ENCODE assay signal across 8 cellular contexts in genomic region chr17:82338858-82339633, GRCh38. TPM values are rescaled to one million over a fixed set of nuclear protein-coding genes. Genes with fewer than 3 reads are reported as not detected.
DNase-seq lines count a peak whose midpoint lies in the region; ATAC-seq and TF ChIP-seq lines count a peak whose summit lies in the region.

No MANE protein-coding gene starts in this region.

- no peak for TF ChIP-seq POLR2A in Peyer's patch (IDR thresholded peaks at IDR 0.05)

- no peaks in the 10 kb centered on the region for H3K79me2 ChIP-seq in fibroblast of lung (ENCODE audit: control insufficient read depth, insufficient read depth, low read length)

- peak overlapping the region in 2 of 4 donors; percentile 47 to 51 for H3K4me3 ChIP-seq in Peyer's patch
- peak overlapping the region in 1 of 4 experiments; percentile 38 for H3K4me3 ChIP-seq in fibroblast of lung (replicated peaks in 1 of 4; ENCODE audit: control extremely low read depth in 1 of 4, insufficient read depth in 1 of 4, low read depth in 3 of 4, low read length in 4 of 4)
- peak overlapping the region; percentile 53 for H3K4me3 ChIP-seq in rectal smooth muscle tissue (ENCODE audit: low read length)

- no peaks in the 10 kb centered on the region for H3K27me3 ChIP-seq in Peyer's patch
- H3K27me3 ChIP-seq in fibroblast of lung (ENCODE audit: control insufficient read depth, insufficient read depth, low read length), result no peaks in the 10 kb centered on the region
- H3K27me3 ChIP-seq in rectal smooth muscle tissue (ENCODE audit: control insufficient read depth, insufficient read depth, low read length), result no peaks in the 10 kb centered on the region

- H3K36me3 ChIP-seq in Peyer's patch (no peaks in the 10 kb centered on the region), fibroblast of lung (ENCODE audit: control insufficient read depth, insufficient read depth, low read length) (no peaks in the 10 kb centered on the region), rectal smooth muscle tissue (ENCODE audit: control insufficient read depth, insufficient read depth, low read length) (no peaks in the 10 kb centered on the region)

- H3K27ac ChIP-seq in Peyer's patch (peak overlapping the region in 3 of 4 donors; percentile 37 to 78 (median 67)), fibroblast of lung (ENCODE audit: insufficient read depth, low read length) (peak overlapping the region; percentile 41), rectal smooth muscle tissue (ENCODE audit: low read depth, low read length) (peak overlapping the region; percentile 86)

- H3K4me1 ChIP-seq in Peyer's patch, result peaks cover 0 to 33% (median 7%) of the 10 kb centered on the region in 4 donors
- peaks cover 16% of the 10 kb centered on the region for H3K4me1 ChIP-seq in fibroblast of lung (ENCODE audit: control insufficient read depth, extremely low read depth, insufficient read depth, low read length)
- peaks cover 15% of the 10 kb centered on the region for H3K4me1 ChIP-seq in rectal smooth muscle tissue (ENCODE audit: control insufficient read depth, insufficient read depth, low read length)

- no peak overlapping the region for H3K9ac ChIP-seq in fibroblast of lung (ENCODE audit: insufficient read depth, low read length)
- H3K9ac ChIP-seq in rectal smooth muscle tissue (ENCODE audit: low read length), result peak overlapping the region; percentile 60

- ATAC-seq in HG02973 (IDR thresholded peaks at IDR 0.05; ENCODE audit: unreplicated experiment), result no peak
- no peak for ATAC-seq in HG02610 (IDR thresholded peaks at IDR 0.05; ENCODE audit: unreplicated experiment)

- H3K4me2 ChIP-seq in fibroblast of lung (ENCODE audit: extremely low read depth, insufficient read depth, low read length), result peak overlapping the region; percentile 72

- intact Hi-C loops in posterior vena cava (cut with DNase I), result no loop called here

- peak overlapping the region; percentile 52 for H2AFZ ChIP-seq in fibroblast of lung (ENCODE audit: low read length)

- TF ChIP-seq CTCF in Peyer's patch (IDR thresholded peaks at IDR 0.05), result no peak
- TF ChIP-seq CTCF in fibroblast of lung (conservative IDR thresholded peaks at IDR 0.05 in 1 of 2, IDR thresholded peaks at IDR 0.05 in 1 of 2; ENCODE audit: low read depth in 1 of 2, low read length in 2 of 2), result no peak

- DNase-seq in ELR (ENCODE audit: low read depth) (peak; percentile 90), Peyer's patch (peak in 2 of 3 donors; percentile 76 to 81), fibroblast of lung (ENCODE audit: low read depth in 2 of 2) (peak; percentile 60 to 77), posterior vena cava (ENCODE audit: low spot score) (no peak)
- DNase-seq in stimulated activated CD4-positive, alpha-beta T cell treated with anti-CD3 and anti-CD28 coated beads, Interleukin-2, amount 100 ng/mL, for 48 hours, result no peak

- H3K9me3 ChIP-seq in Peyer's patch, result no peaks in the 10 kb centered on the region
- no peaks in the 10 kb centered on the region for H3K9me3 ChIP-seq in fibroblast of lung (ENCODE audit: control insufficient read depth, insufficient read depth, low read depth, low read length)

- no peaks in the 10 kb centered on the region for H4K20me1 ChIP-seq in fibroblast of lung (ENCODE audit: control insufficient read depth, extremely low read depth, insufficient read depth, low read length)

RNA-seq across cellular contexts. Expression of gene SECTM1, which starts 5.5 kb away (rescaled TPM):
- 100 to 1,000 TPM in 2 of 4 donors, 10 to 100 TPM in 2; 10.7 to 258 (median 94.5) TPM for total RNA-seq in Peyer's patch
- total RNA-seq in fibroblast of lung, result 17.3 and 31.1 TPM in 2 replicates
- polyA plus RNA-seq in fibroblast of lung, result 17.5 and 21.0 TPM in 2 replicates
- polyA plus RNA-seq in fibroblast of lung (2012), result 35.7 and 37.2 TPM in 2 replicates
- polyA minus RNA-seq in fibroblast of lung (ENCODE audit: low replicate concordance), result 80.7 and 91.7 TPM in 2 replicates
- 10 to 100 TPM; 10.3 to 14.5 TPM for total RNA-seq in posterior vena cava

RNA-seq across cellular contexts. Expression of gene TEX19, which starts 20.0 kb away (rescaled TPM):
- total RNA-seq in Peyer's patch (not detected), fibroblast of lung (0.17 TPM in 1 of 2 replicates, not detected in the other), posterior vena cava (not detected)
- 0.05 TPM in 1 of 2 replicates, not detected in the other for polyA plus RNA-seq in fibroblast of lung
- polyA plus RNA-seq in fibroblast of lung (2012), result not detected in 2 replicates
- 0.93 TPM in 1 of 2 replicates, not detected in the other for polyA minus RNA-seq in fibroblast of lung (ENCODE audit: low replicate concordance)

RNA-seq across cellular contexts. Expression of gene CD7, which starts 21.6 kb away (rescaled TPM):
- total RNA-seq in Peyer's patch (10 to 100 TPM in 3 of 4 donors, not detected in 1; 11.6 to 15.4 (median 15.2) TPM), fibroblast of lung (under 0.01 and 0.17 TPM in 2 replicates), posterior vena cava (1 to 10 TPM; 1.9 to 3.0 TPM)
- not detected in 2 replicates for polyA plus RNA-seq in fibroblast of lung
- polyA plus RNA-seq in fibroblast of lung (2012), result 0.10 TPM in 1 of 2 replicates, not detected in the other
- 0.47 TPM in 1 of 2 replicates, not detected in the other for polyA minus RNA-seq in fibroblast of lung (ENCODE audit: low replicate concordance)

RNA-seq across cellular contexts. Expression of gene UTS2R, which starts 32.5 kb away (rescaled TPM):
- total RNA-seq in Peyer's patch (not detected), fibroblast of lung (not detected in 2 replicates), posterior vena cava (not detected)
- polyA plus RNA-seq in fibroblast of lung, result not detected in 2 replicates
- polyA plus RNA-seq in fibroblast of lung (2012), result not detected in 2 replicates
- not detected in 2 replicates for polyA minus RNA-seq in fibroblast of lung (ENCODE audit: low replicate concordance)

Comparison
In these comparisons a context has a peak if more than half of its experiments do, and no peak if none do; other contexts are left out.
1. DNase-seq: peak in ELR (single experiment), Peyer's patch (2 of 3) and fibroblast of lung (2 of 2); none in posterior vena cava (single experiment) and stimulated activated CD4-positive, alpha-beta T cell treated with anti-CD3 and anti-CD28 coated beads, Interleukin-2, amount 100 ng/mL, for 48 hours (0 of 2).
2. Peak in every context shown above with its lines, with median percentiles within 50 percentile points of each other: H3K27ac ChIP-seq.